14 cellular contexts compared by ENCODE assay signal in the genomic region with DNA sequence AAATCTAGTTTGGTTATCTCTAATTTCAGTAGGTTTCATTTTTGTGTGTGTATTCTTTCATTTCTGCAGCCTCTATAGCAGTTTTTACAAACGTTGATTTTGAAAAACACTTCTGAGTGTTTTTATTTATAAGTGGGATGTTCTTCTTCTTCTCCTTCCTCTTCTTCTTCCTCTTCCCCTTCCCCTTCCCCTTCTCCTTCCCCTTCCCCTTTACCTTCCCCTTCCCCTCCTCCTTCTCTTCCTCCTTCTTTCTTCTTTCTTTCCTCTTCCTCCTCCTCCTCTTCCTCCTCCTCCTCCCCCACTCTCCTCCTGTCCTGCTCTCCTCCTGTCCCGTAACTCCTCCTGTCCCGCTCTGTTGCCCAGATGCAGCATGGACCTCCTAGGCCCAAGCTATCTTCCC. TPM values are rescaled to one million over a fixed set of nuclear protein-coding genes. Genes with fewer than 3 reads are reported as not detected.
A peak's percentile ranks its signal among the peaks of the same experiment; 100 is the strongest.
DNase-seq lines count a peak whose midpoint lies in the region; ATAC-seq and TF ChIP-seq lines count a peak whose summit lies in the region.
"Had no signal": no experiment of that assay in that cellular context is flagged by ENCODE, and none has a peak within 500 bp of the region (broad histone marks: within the 10 kb centered on the region; RNA-seq: fewer than 3 reads in every experiment).

No MANE protein-coding gene starts in this region.

- no peak overlapping the region for H3K4me3 ChIP-seq in HEK293 (ENCODE audit: low read depth, low read length)

- ATAC-seq in activated naive CD8-positive, alpha-beta T cell treated with anti-CD3 and anti-CD28 coated beads, Interleukin-2, amount 10 ng/mL, durations not matched to agents 7 days and 5 days (ENCODE audit: low read depth): no peak
- no peak for ATAC-seq in activated naive CD8-positive, alpha-beta T cell treated with anti-CD3 and anti-CD28 coated beads, Interleukin-2, amount 50 U/mL, for 24 hours
- ATAC-seq in activated T-helper 17 cell treated with anti-CD3 and anti-CD28 coated beads, Interleukin-2, amount 50 U/mL, for 72 hours (replicated peaks): no peak
- ATAC-seq in stimulated activated effector memory CD8-positive, alpha-beta T cell treated with anti-CD3 and anti-CD28 coated beads, Interleukin-12 subunit alpha, Interleukin-12 subunit beta, amount 100 ng/mL, for 72 hours: no peak
- ATAC-seq in HG02610 (IDR thresholded peaks at IDR 0.05; ENCODE audit: unreplicated experiment): no peak

- peaks cover 27% of the 10 kb centered on the region for H3K4me1 Mint-ChIP-seq in activated naive CD8-positive, alpha-beta T cell treated with anti-CD3 and anti-CD28 coated beads, Interleukin-2, amount 10 ng/mL, durations not matched to agents 7 days and 5 days
- H3K4me1 Mint-ChIP-seq in activated naive CD8-positive, alpha-beta T cell treated with anti-CD3 and anti-CD28 coated beads, Interleukin-2, amount 50 U/mL, for 24 hours: peaks cover 38% of the 10 kb centered on the region
- peaks cover 11% of the 10 kb centered on the region for H3K4me1 Mint-ChIP-seq in activated T-helper 17 cell treated with anti-CD3 and anti-CD28 coated beads, Interleukin-2, amount 50 U/mL, for 72 hours
- H3K4me1 Mint-ChIP-seq in stimulated activated effector memory CD8-positive, alpha-beta T cell treated with anti-CD3 and anti-CD28 coated beads, Interleukin-12 subunit alpha, Interleukin-12 subunit beta, amount 100 ng/mL, for 72 hours: peaks cover 24% of the 10 kb centered on the region

- no peaks in the 10 kb centered on the region for H3K9me3 Mint-ChIP-seq in activated naive CD8-positive, alpha-beta T cell treated with anti-CD3 and anti-CD28 coated beads, Interleukin-2, amount 10 ng/mL, durations not matched to agents 7 days and 5 days
- H3K9me3 Mint-ChIP-seq in activated naive CD8-positive, alpha-beta T cell treated with anti-CD3 and anti-CD28 coated beads, Interleukin-2, amount 50 U/mL, for 24 hours: no peaks in the 10 kb centered on the region
- no peaks in the 10 kb centered on the region for H3K9me3 Mint-ChIP-seq in activated T-helper 17 cell treated with anti-CD3 and anti-CD28 coated beads, Interleukin-2, amount 50 U/mL, for 72 hours
- no peaks in the 10 kb centered on the region for H3K9me3 Mint-ChIP-seq in stimulated activated effector memory CD8-positive, alpha-beta T cell treated with anti-CD3 and anti-CD28 coated beads, Interleukin-12 subunit alpha, Interleukin-12 subunit beta, amount 100 ng/mL, for 72 hours

- no peak for DNase-seq in activated naive CD8-positive, alpha-beta T cell treated with anti-CD3 and anti-CD28 coated beads, Interleukin-2, amount 10 ng/mL, durations not matched to agents 7 days and 5 days
- DNase-seq in activated naive CD8-positive, alpha-beta T cell treated with anti-CD3 and anti-CD28 coated beads, Interleukin-2, amount 50 U/mL, for 24 hours: no peak
- DNase-seq in stimulated activated effector memory CD8-positive, alpha-beta T cell treated with anti-CD3 and anti-CD28 coated beads, Interleukin-12 subunit alpha, Interleukin-12 subunit beta, amount 100 ng/mL, for 72 hours (ENCODE audit: low spot score in 2 of 2): no peak
- DNase-seq in SK-N-DZ (ENCODE audit: low spot score): no peak
- DNase-seq in middle frontal gyrus (ENCODE audit: extremely low spot score, low spot score): no peak
- DNase-seq: ACHN, DMS 273 treated with DMSO at 0.1 percent for 48 hours, EL, H7, NCI-H1930, NCI-H2171 had no signal

- H3K27ac Mint-ChIP-seq in activated naive CD8-positive, alpha-beta T cell treated with anti-CD3 and anti-CD28 coated beads, Interleukin-2, amount 10 ng/mL, durations not matched to agents 7 days and 5 days: peak overlapping the region; percentile 60
- no peak overlapping the region for H3K27ac Mint-ChIP-seq in activated naive CD8-positive, alpha-beta T cell treated with anti-CD3 and anti-CD28 coated beads, Interleukin-2, amount 50 U/mL, for 24 hours
- peak overlapping the region; percentile 63 for H3K27ac Mint-ChIP-seq in activated T-helper 17 cell treated with anti-CD3 and anti-CD28 coated beads, Interleukin-2, amount 50 U/mL, for 72 hours
- H3K27ac Mint-ChIP-seq in stimulated activated effector memory CD8-positive, alpha-beta T cell treated with anti-CD3 and anti-CD28 coated beads, Interleukin-12 subunit alpha, Interleukin-12 subunit beta, amount 100 ng/mL, for 72 hours: peak overlapping the region; percentile 90

- H3K27me3 Mint-ChIP-seq in activated naive CD8-positive, alpha-beta T cell treated with anti-CD3 and anti-CD28 coated beads, Interleukin-2, amount 10 ng/mL, durations not matched to agents 7 days and 5 days: no peaks in the 10 kb centered on the region
- H3K27me3 Mint-ChIP-seq in activated naive CD8-positive, alpha-beta T cell treated with anti-CD3 and anti-CD28 coated beads, Interleukin-2, amount 50 U/mL, for 24 hours: no peaks in the 10 kb centered on the region
- no peaks in the 10 kb centered on the region for H3K27me3 Mint-ChIP-seq in activated T-helper 17 cell treated with anti-CD3 and anti-CD28 coated beads, Interleukin-2, amount 50 U/mL, for 72 hours

- POLR2A ChIA-PET in activated naive CD8-positive, alpha-beta T cell treated with anti-CD3 and anti-CD28 coated beads, Interleukin-2, amount 10 ng/mL, durations not matched to agents 7 days and 5 days (lab: Charles Lee): no interaction called here
- POLR2A ChIA-PET in HEK293 (lab: Yijun Ruan, JAX): no interaction called here

- peaks cover 15% of the 10 kb centered on the region; the same call in 1 of the 2 replicates for H3K4me1 ChIP-seq in HEK293 (ENCODE audit: control insufficient read depth, insufficient read depth, low read length)

- TF ChIP-seq CTCF in HEK293 (tag by site-specific recombination; IDR thresholded peaks at IDR 0.05): no peak

- H3K9me3 ChIP-seq in HEK293 (ENCODE audit: control insufficient read depth, insufficient read depth, low read depth, low read length): no peaks in the 10 kb centered on the region

- peaks cover 25 to 49% of the 10 kb centered on the region in 2 experiments for H3K36me3 ChIP-seq in HEK293 (ENCODE audit: control insufficient read depth in 2 of 2, insufficient read depth in 1 of 2, low read length in 2 of 2)

- peaks cover 25% of the 10 kb centered on the region for H3K36me3 Mint-ChIP-seq in activated naive CD8-positive, alpha-beta T cell treated with anti-CD3 and anti-CD28 coated beads, Interleukin-2, amount 10 ng/mL, durations not matched to agents 7 days and 5 days
- peaks cover 21% of the 10 kb centered on the region for H3K36me3 Mint-ChIP-seq in activated naive CD8-positive, alpha-beta T cell treated with anti-CD3 and anti-CD28 coated beads, Interleukin-2, amount 50 U/mL, for 24 hours (ENCODE audit: low read depth)
- H3K36me3 Mint-ChIP-seq in activated T-helper 17 cell treated with anti-CD3 and anti-CD28 coated beads, Interleukin-2, amount 50 U/mL, for 72 hours (ENCODE audit: low read depth): peaks cover 63% of the 10 kb centered on the region
- peaks cover 57% of the 10 kb centered on the region for H3K36me3 Mint-ChIP-seq in stimulated activated effector memory CD8-positive, alpha-beta T cell treated with anti-CD3 and anti-CD28 coated beads, Interleukin-12 subunit alpha, Interleukin-12 subunit beta, amount 100 ng/mL, for 72 hours

- CTCF ChIA-PET in HEK293 (lab: Yijun Ruan, JAX): no interaction called here

- H3K4me3 Mint-ChIP-seq in activated naive CD8-positive, alpha-beta T cell treated with anti-CD3 and anti-CD28 coated beads, Interleukin-2, amount 10 ng/mL, durations not matched to agents 7 days and 5 days: no peak overlapping the region
- no peak overlapping the region for H3K4me3 Mint-ChIP-seq in activated naive CD8-positive, alpha-beta T cell treated with anti-CD3 and anti-CD28 coated beads, Interleukin-2, amount 50 U/mL, for 24 hours
- no peak overlapping the region for H3K4me3 Mint-ChIP-seq in activated T-helper 17 cell treated with anti-CD3 and anti-CD28 coated beads, Interleukin-2, amount 50 U/mL, for 72 hours
- H3K4me3 Mint-ChIP-seq in stimulated activated effector memory CD8-positive, alpha-beta T cell treated with anti-CD3 and anti-CD28 coated beads, Interleukin-12 subunit alpha, Interleukin-12 subunit beta, amount 100 ng/mL, for 72 hours: no peak overlapping the region

- H3K27ac ChIP-seq in HEK293 (ENCODE audit: extremely low read depth, low read depth, low read length): no peak overlapping the region

TF ChIP-seq in HEK293, 187 proteins besides CTCF, POLR2A, EP300 and RAD21 (continues in another document):
- TF ChIP-seq, protein P1, sequence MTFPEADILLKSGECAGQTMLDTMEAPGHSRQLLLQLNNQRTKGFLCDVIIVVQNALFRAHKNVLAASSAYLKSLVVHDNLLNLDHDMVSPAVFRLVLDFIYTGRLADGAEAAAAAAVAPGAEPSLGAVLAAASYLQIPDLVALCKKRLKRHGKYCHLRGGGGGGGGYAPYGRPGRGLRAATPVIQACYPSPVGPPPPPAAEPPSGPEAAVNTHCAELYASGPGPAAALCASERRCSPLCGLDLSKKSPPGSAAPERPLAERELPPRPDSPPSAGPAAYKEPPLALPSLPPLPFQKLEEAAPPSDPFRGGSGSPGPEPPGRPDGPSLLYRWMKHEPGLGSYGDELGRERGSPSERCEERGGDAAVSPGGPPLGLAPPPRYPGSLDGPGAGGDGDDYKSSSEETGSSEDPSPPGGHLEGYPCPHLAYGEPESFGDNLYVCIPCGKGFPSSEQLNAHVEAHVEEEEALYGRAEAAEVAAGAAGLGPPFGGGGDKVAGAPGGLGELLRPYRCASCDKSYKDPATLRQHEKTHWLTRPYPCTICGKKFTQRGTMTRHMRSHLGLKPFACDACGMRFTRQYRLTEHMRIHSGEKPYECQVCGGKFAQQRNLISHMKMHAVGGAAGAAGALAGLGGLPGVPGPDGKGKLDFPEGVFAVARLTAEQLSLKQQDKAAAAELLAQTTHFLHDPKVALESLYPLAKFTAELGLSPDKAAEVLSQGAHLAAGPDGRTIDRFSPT (tag by site-specific recombination; IDR thresholded peaks at IDR 0.05): no peak

RNA-seq across cellular contexts. Expression of a gene that starts 4.2 kb away (rescaled TPM):
- 10 to 100 TPM; 55.4 to 56.5 TPM for total RNA-seq in activated naive CD8-positive, alpha-beta T cell treated with anti-CD3 and anti-CD28 coated beads, Interleukin-2, amount 10 ng/mL, durations not matched to agents 7 days and 5 days
- 10 to 100 TPM; 36.5 to 53.2 TPM for total RNA-seq in activated T-helper 17 cell treated with anti-CD3 and anti-CD28 coated beads, Interleukin-2, amount 50 U/mL, for 72 hours
- polyA plus RNA-seq in SK-N-DZ (2014; cell fraction: cytosol; rRNA removed): 34.0 and 41.3 TPM in 2 replicates
- polyA plus RNA-seq in SK-N-DZ (2014; cell fraction: nucleus; rRNA removed): 20.3 and 23.9 TPM in 2 replicates
